Comparison of ENCODE assay signal across 29 cellular contexts in genomic region chr1:181522864-181523263, GRCh38. TPM values are rescaled to one million over a fixed set of nuclear protein-coding genes. Genes with fewer than 3 reads are reported as not detected.
"Had no signal": no experiment of that assay in that cellular context is flagged by ENCODE, and none has a peak within 500 bp of the region (broad histone marks: within the 10 kb centered on the region; RNA-seq: fewer than 3 reads in every experiment).

No MANE protein-coding gene starts in this region.

- H3K27ac ChIP-seq: coronary artery, esophagus muscularis mucosa, foreskin keratinocyte, gastroesophageal sphincter, heart right ventricle, left lung, prostate gland, sigmoid colon, spleen, thoracic aorta, vagina had no signal

- H3K4me3 ChIP-seq: coronary artery, esophagus muscularis mucosa, gastroesophageal sphincter, heart right ventricle, left lung, prostate gland, sigmoid colon, spleen, thoracic aorta, vagina had no signal

- FAIRE-seq: endothelial cell of umbilical vein, islet of Langerhans had no signal

- H3K36me3 ChIP-seq: esophagus muscularis mucosa, gastroesophageal sphincter, heart right ventricle, left lung, prostate gland, sigmoid colon, spleen, thoracic aorta, vagina had no signal

- DNase-seq: dermis blood vessel endothelial cell; effector memory CD4-positive, alpha-beta T cell; foreskin keratinocyte; heart right ventricle; hippocampal formation; left cardiac atrium; left lung; mesenchymal stem cell; naive thymus-derived CD4-positive, alpha-beta T cell; nephron progenitor cell; nucleus accumbens; right cardiac atrium; sigmoid colon; spleen; stimulated activated naive B cell treated with anti-CD40 and anti-IgM and Interleukin-4, amounts not matched to agents 10 μg/mL and 1 μg/mL and 100 μg/mL, for 72 hours; trophoblast cell had no signal

- H3K4me1 ChIP-seq: esophagus muscularis mucosa, foreskin keratinocyte, gastroesophageal sphincter, left lung, prostate gland, sigmoid colon, spleen, vagina had no signal

- H3K27me3 ChIP-seq: esophagus muscularis mucosa, foreskin keratinocyte, gastroesophageal sphincter, left lung, sigmoid colon, spleen, vagina had no signal

- ATAC-seq: foreskin keratinocyte; gastroesophageal sphincter; heart right ventricle; left cardiac atrium; left lung; naive thymus-derived CD4-positive, alpha-beta T cell; right cardiac atrium; stimulated activated naive B cell treated with anti-CD40 and anti-IgM and Interleukin-4, amounts not matched to agents 10 μg/mL and 1 μg/mL and 100 μg/mL, for 72 hours had no signal

- H3K4me1 Mint-ChIP-seq: mesothelial cell of epicardium; stimulated activated naive B cell treated with anti-CD40 and anti-IgM and Interleukin-4, amounts not matched to agents 10 μg/mL and 1 μg/mL and 100 μg/mL, for 72 hours had no signal

- H3K27ac Mint-ChIP-seq: mesothelial cell of epicardium; naive thymus-derived CD4-positive, alpha-beta T cell; nephron progenitor cell; stimulated activated naive B cell treated with anti-CD40 and anti-IgM and Interleukin-4, amounts not matched to agents 10 μg/mL and 1 μg/mL and 100 μg/mL, for 72 hours; stimulated activated naive CD8-positive, alpha-beta T cell treated with anti-CD3 and anti-CD28 coated beads, Interleukin-15, Interleukin-2, amounts not matched to agents 100 ng/mL and 50 ng/mL, for 24 hours had no signal

- H3K9me3 ChIP-seq: prostate gland, thoracic aorta, vagina had no signal

- H3K36me3 Mint-ChIP-seq: mesothelial cell of epicardium; stimulated activated naive B cell treated with anti-CD40 and anti-IgM and Interleukin-4, amounts not matched to agents 10 μg/mL and 1 μg/mL and 100 μg/mL, for 72 hours had no signal

- H3K4me3 Mint-ChIP-seq: mesothelial cell of epicardium; naive thymus-derived CD4-positive, alpha-beta T cell; nephron progenitor cell; stimulated activated naive B cell treated with anti-CD40 and anti-IgM and Interleukin-4, amounts not matched to agents 10 μg/mL and 1 μg/mL and 100 μg/mL, for 72 hours; stimulated activated naive CD8-positive, alpha-beta T cell treated with anti-CD3 and anti-CD28 coated beads, Interleukin-15, Interleukin-2, amounts not matched to agents 100 ng/mL and 50 ng/mL, for 24 hours had no signal

RNA-seq across cellular contexts. Expression of gene CACNA1E, which starts 39.5 kb away (rescaled TPM):
- total RNA-seq: dermis blood vessel endothelial cell, endothelial cell of umbilical vein, fibroblast of lung, foreskin keratinocyte, osteocyte, thoracic aorta, ureter, vagina had no signal
- polyA plus RNA-seq: endothelial cell of umbilical vein; foreskin keratinocyte; naive thymus-derived CD4-positive, alpha-beta T cell had no signal
